Comparison of ENCODE assay signal across 8 cellular contexts in genomic region chr1:93680121-93681094, GRCh38. TPM values are rescaled to one million over a fixed set of nuclear protein-coding genes. Genes with fewer than 3 reads are reported as not detected.
DNase-seq lines count a peak whose midpoint lies in the region; ATAC-seq and TF ChIP-seq lines count a peak whose summit lies in the region.

No MANE protein-coding gene starts in this region.

- intact Hi-C loops in activated CD4-positive, alpha-beta T cell treated with anti-CD3 and anti-CD28 coated beads for 36 hours (cut with DNase I, micrococcal nuclease): loop anchor here in 1 of 2 experiments (5.0 kb wide), 1 partner anchor 37 kb away; no protein-coding TSS in a partner anchor
- intact Hi-C loops in activated CD8-positive, alpha-beta T cell treated with anti-CD3 and anti-CD28 coated beads for 36 hours (cut with micrococcal nuclease): no loop called here

- DNase-seq in activated CD4-positive, alpha-beta T cell treated with anti-CD3 and anti-CD28 coated beads for 36 hours: peak; percentile 76
- DNase-seq in activated CD4-positive, alpha-beta T cell treated with anti-CD3 and anti-CD28 coated beads, Interleukin-2, amount 50 U/mL, for 4 hours: no peak
- DNase-seq in HEK293T (ENCODE audit: extremely low spot score) (peak; percentile 87), NCI-H2029 treated with DMSO at 0.1 percent for 48 hours (lab: John Stamatoyannopoulos, UW) (peak; percentile 46), midbrain (lab: John Stamatoyannopoulos, UW) (peak; percentile 71)
- peak; percentile 68 for DNase-seq in activated CD8-positive, alpha-beta T cell treated with anti-CD3 and anti-CD28 coated beads for 36 hours

- H3K27ac ChIP-seq in esophagus (ENCODE audit: low read depth in 2 of 2, low read length in 1 of 2): peak overlapping the region; percentile 83 to 86

- H3K9me3 ChIP-seq in esophagus (ENCODE audit: control insufficient read depth in 2 of 2, insufficient read depth in 1 of 2, low read depth in 1 of 2, low read length in 1 of 2): no peaks in the 10 kb centered on the region

- H3K36me3 ChIP-seq in esophagus (ENCODE audit: control insufficient read depth in 2 of 2, insufficient read depth in 2 of 2, low read length in 1 of 2): no peaks in the 10 kb centered on the region

- peak; percentile 87 for ATAC-seq in activated CD4-positive, alpha-beta T cell treated with anti-CD3 and anti-CD28 coated beads for 36 hours
- ATAC-seq in activated CD8-positive, alpha-beta T cell treated with anti-CD3 and anti-CD28 coated beads for 36 hours: peak; percentile 77

- H3K9me3 Mint-ChIP-seq in activated CD4-positive, alpha-beta T cell treated with anti-CD3 and anti-CD28 coated beads for 36 hours (ENCODE audit: low read depth): no peaks in the 10 kb centered on the region
- H3K9me3 Mint-ChIP-seq in activated CD8-positive, alpha-beta T cell treated with anti-CD3 and anti-CD28 coated beads for 36 hours: no peaks in the 10 kb centered on the region
- H3K9me3 Mint-ChIP-seq in stimulated activated naive CD8-positive, alpha-beta T cell treated with anti-CD3 and anti-CD28 coated beads, Interleukin-15, Interleukin-2, amounts not matched to agents 100 ng/mL and 50 ng/mL, for 24 hours: no peaks in the 10 kb centered on the region

- peaks cover 9% of the 10 kb centered on the region for H3K4me1 Mint-ChIP-seq in activated CD4-positive, alpha-beta T cell treated with anti-CD3 and anti-CD28 coated beads for 36 hours
- H3K4me1 Mint-ChIP-seq in activated CD8-positive, alpha-beta T cell treated with anti-CD3 and anti-CD28 coated beads for 36 hours (ENCODE audit: low read depth): peaks cover 8% of the 10 kb centered on the region
- H3K4me1 Mint-ChIP-seq in stimulated activated naive CD8-positive, alpha-beta T cell treated with anti-CD3 and anti-CD28 coated beads, Interleukin-15, Interleukin-2, amounts not matched to agents 100 ng/mL and 50 ng/mL, for 24 hours (ENCODE audit: low read depth): peaks cover 10% of the 10 kb centered on the region

- peaks cover 0 to 6% of the 10 kb centered on the region in 2 donors for H3K4me1 ChIP-seq in esophagus (ENCODE audit: control insufficient read depth in 2 of 2, insufficient read depth in 2 of 2, low read length in 1 of 2)

- H3K36me3 Mint-ChIP-seq in activated CD4-positive, alpha-beta T cell treated with anti-CD3 and anti-CD28 coated beads for 36 hours (ENCODE audit: low read depth): no peaks in the 10 kb centered on the region
- no peaks in the 10 kb centered on the region for H3K36me3 Mint-ChIP-seq in activated CD8-positive, alpha-beta T cell treated with anti-CD3 and anti-CD28 coated beads for 36 hours (ENCODE audit: low read depth)
- no peaks in the 10 kb centered on the region for H3K36me3 Mint-ChIP-seq in stimulated activated naive CD8-positive, alpha-beta T cell treated with anti-CD3 and anti-CD28 coated beads, Interleukin-15, Interleukin-2, amounts not matched to agents 100 ng/mL and 50 ng/mL, for 24 hours (ENCODE audit: low read depth)

- 22% methylated on average over 34 of the region's 34 CpGs for WGBS in esophagus, 2 donors

- peak overlapping the region; percentile 59 for H3K4me3 Mint-ChIP-seq in activated CD4-positive, alpha-beta T cell treated with anti-CD3 and anti-CD28 coated beads for 36 hours
- peak overlapping the region; percentile 66 for H3K4me3 Mint-ChIP-seq in activated CD8-positive, alpha-beta T cell treated with anti-CD3 and anti-CD28 coated beads for 36 hours
- H3K4me3 Mint-ChIP-seq in stimulated activated naive CD8-positive, alpha-beta T cell treated with anti-CD3 and anti-CD28 coated beads, Interleukin-15, Interleukin-2, amounts not matched to agents 100 ng/mL and 50 ng/mL, for 24 hours: peak overlapping the region; percentile 85

- H3K4me3 ChIP-seq in esophagus (ENCODE audit: low read depth in 1 of 2, low read length in 2 of 2): peak overlapping the region; percentile 61 to 71

- H3K27me3 Mint-ChIP-seq in activated CD4-positive, alpha-beta T cell treated with anti-CD3 and anti-CD28 coated beads for 36 hours: peaks cover 44% of the 10 kb centered on the region
- peaks cover 52% of the 10 kb centered on the region for H3K27me3 Mint-ChIP-seq in activated CD8-positive, alpha-beta T cell treated with anti-CD3 and anti-CD28 coated beads for 36 hours
- H3K27me3 Mint-ChIP-seq in stimulated activated naive CD8-positive, alpha-beta T cell treated with anti-CD3 and anti-CD28 coated beads, Interleukin-15, Interleukin-2, amounts not matched to agents 100 ng/mL and 50 ng/mL, for 24 hours: peaks cover 45% of the 10 kb centered on the region

- CTCF ChIA-PET in activated CD4-positive, alpha-beta T cell treated with anti-CD3 and anti-CD28 coated beads for 36 hours (lab: Charles Lee): interaction anchor here (0.6 to 1.2 kb wide), 4 partner anchors 13 to 249 kb away, joined by 3 to 4 read pairs (median 3); no protein-coding TSS in a partner anchor
- CTCF ChIA-PET in HEK293T (lab: Yijun Ruan, JAX): interaction anchor here (0.8 to 0.9 kb wide), 2 partner anchors 12 to 13 kb away, joined by 3 to 4 read pairs; no protein-coding TSS in a partner anchor
- CTCF ChIA-PET in activated CD8-positive, alpha-beta T cell treated with anti-CD3 and anti-CD28 coated beads for 36 hours (lab: Charles Lee): interaction anchor here (1.5 kb wide), 1 partner anchor 134 kb away, joined by 8 read pairs; no protein-coding TSS in a partner anchor

- H3K27ac Mint-ChIP-seq in activated CD4-positive, alpha-beta T cell treated with anti-CD3 and anti-CD28 coated beads for 36 hours: no peak overlapping the region
- no peak overlapping the region for H3K27ac Mint-ChIP-seq in activated CD8-positive, alpha-beta T cell treated with anti-CD3 and anti-CD28 coated beads for 36 hours
- no peak overlapping the region for H3K27ac Mint-ChIP-seq in stimulated activated naive CD8-positive, alpha-beta T cell treated with anti-CD3 and anti-CD28 coated beads, Interleukin-15, Interleukin-2, amounts not matched to agents 100 ng/mL and 50 ng/mL, for 24 hours

- POLR2A ChIA-PET in activated CD4-positive, alpha-beta T cell treated with anti-CD3 and anti-CD28 coated beads for 36 hours (lab: Charles Lee): no interaction called here
- POLR2A ChIA-PET in HEK293T (lab: Yijun Ruan, JAX): interaction anchor here (1.9 kb wide), 1 partner anchor 165 kb away, joined by 5 read pairs; no protein-coding TSS in a partner anchor
- POLR2A ChIA-PET in activated CD8-positive, alpha-beta T cell treated with anti-CD3 and anti-CD28 coated beads for 36 hours (lab: Charles Lee): interaction anchor here (0.9 kb wide), 1 partner anchor 27 kb away, joined by 3 read pairs; no protein-coding TSS in a partner anchor

- H3K27me3 ChIP-seq in esophagus (ENCODE audit: control insufficient read depth in 1 of 2, insufficient read depth in 2 of 2, low read length in 2 of 2): no peaks in the 10 kb centered on the region

- TF ChIP-seq CTCF in activated CD8-positive, alpha-beta T cell treated with anti-CD3 and anti-CD28 coated beads for 36 hours (IDR thresholded peaks at IDR 0.05): peak; percentile 44

TF ChIP-seq in HEK293T, 16 proteins besides CTCF, POLR2A, EP300 and RAD21:
- TF ChIP-seq BHLHE40 (IDR thresholded peaks at IDR 0.05; ENCODE audit: borderline replicate concordance) (no peak), L3MBTL2 (conservative IDR thresholded peaks at IDR 0.05) (peak; percentile 75)
TF ChIP-seq in HEK293T: peak in this region for 1.

RNA-seq across cellular contexts. Expression of gene BCAR3, which starts 1.2 kb away (rescaled TPM):
- under 1 TPM; 0.46 to 0.54 TPM for total RNA-seq in activated CD4-positive, alpha-beta T cell treated with anti-CD3 and anti-CD28 coated beads for 36 hours
- total RNA-seq in activated CD8-positive, alpha-beta T cell treated with anti-CD3 and anti-CD28 coated beads for 36 hours: under 1 TPM; 0.51 to 0.70 TPM
- polyA plus RNA-seq in esophagus: 1 to 10 TPM; 7.5 to 9.4 TPM

Comparison
In these comparisons a context has a peak if more than half of its experiments do, and no peak if none do; other contexts are left out.
1. DNase-seq: peak in activated CD4-positive, alpha-beta T cell treated with anti-CD3 and anti-CD28 coated beads for 36 hours (single experiment), HEK293T (single experiment), NCI-H2029 treated with DMSO at 0.1 percent for 48 hours (single experiment), activated CD8-positive, alpha-beta T cell treated with anti-CD3 and anti-CD28 coated beads for 36 hours (single experiment) and midbrain (single experiment); none in activated CD4-positive, alpha-beta T cell treated with anti-CD3 and anti-CD28 coated beads, Interleukin-2, amount 50 U/mL, for 4 hours (0 of 2).
2. Peak in every context shown above with its lines, with median percentiles within 50 percentile points of each other: H3K4me3 Mint-ChIP-seq.